In the genomic region with DNA sequence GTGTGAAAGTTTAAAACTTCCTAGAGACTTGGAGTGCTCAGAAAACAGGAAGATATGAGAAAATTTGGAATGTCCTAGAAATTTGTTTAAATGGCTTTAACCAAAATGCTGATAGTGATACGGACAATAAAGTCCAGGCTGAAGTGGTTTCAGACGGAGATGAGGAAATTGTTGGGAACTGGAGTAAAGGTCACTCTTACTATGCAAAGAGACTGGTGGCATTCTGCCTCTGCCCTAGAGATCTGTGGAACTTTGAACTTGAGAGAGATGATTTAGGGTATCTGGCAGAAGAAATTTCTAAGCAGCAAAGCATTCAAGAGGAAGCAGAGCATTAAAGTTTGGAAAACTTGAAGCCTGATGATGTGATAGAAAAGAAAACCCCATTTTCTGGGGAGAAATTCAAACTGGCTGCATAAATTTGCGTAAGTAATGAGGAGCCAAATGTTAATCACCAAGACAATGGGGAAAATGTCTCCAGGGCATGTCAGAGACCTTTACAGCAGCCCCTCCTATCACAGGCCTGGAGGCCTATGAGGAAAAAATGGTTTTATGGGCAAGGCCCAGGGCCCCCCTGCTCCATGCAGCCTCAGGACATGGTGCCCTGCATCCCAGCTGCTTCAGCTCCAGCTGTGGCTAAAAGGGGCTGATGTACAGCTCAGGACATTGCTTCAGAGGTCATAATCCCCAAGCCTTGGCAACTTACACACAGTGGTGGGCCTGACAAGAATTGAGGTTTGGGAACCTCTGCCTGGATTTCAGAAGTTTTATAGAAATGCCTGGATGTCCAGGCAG, we compare ENCODE assay signal across 8 cellular contexts.
A peak's percentile ranks its signal among the peaks of the same experiment; 100 is the strongest.
DNase-seq lines count a peak whose midpoint lies in the region; ATAC-seq, FAIRE-seq and TF ChIP-seq lines count a peak whose summit lies in the region.
"Not testable (repeated sequence)": the region's sequence is repeated elsewhere in the genome, so short reads cannot be mapped to it uniquely, and the experiment has no call there.

No MANE protein-coding gene starts in this region.

- H3K27ac Mint-ChIP-seq in stimulated activated memory B cell treated with anti-CD40 and anti-IgM and Interleukin-4, amounts not matched to agents 10 μg/mL and 1 μg/mL and 100 μg/mL, for 72 hours, result peak overlapping the region; percentile 61

- not testable (repeated sequence) for H3K4me3 ChIP-seq in ascending aorta; heart left ventricle; kidney (ENCODE audit: low read length in 2 of 2); right lobe of liver; pancreas; uterus

- not testable (repeated sequence) for H3K36me3 Mint-ChIP-seq in stimulated activated memory B cell treated with anti-CD40 and anti-IgM and Interleukin-4, amounts not matched to agents 10 μg/mL and 1 μg/mL and 100 μg/mL, for 72 hours

- not testable (repeated sequence) for H3K9ac ChIP-seq in kidney (ENCODE audit: low read length in 2 of 2)

- ATAC-seq in heart left ventricle (peak in 2 of 4 donors; percentile 11 to 68), right lobe of liver (peak; percentile 51 to 68 (median 57)), pancreas (peak; percentile 58 to 67 (median 63))
- not testable (repeated sequence) for ATAC-seq in stimulated activated memory B cell treated with anti-CD40 and anti-IgM and Interleukin-4, amounts not matched to agents 10 μg/mL and 1 μg/mL and 100 μg/mL, for 72 hours

- H3K27ac ChIP-seq in ascending aorta (peak overlapping the region; percentile 26 to 36), heart left ventricle (peak overlapping the region in 8 of 12 donors; percentile 24 to 57 (median 46)), kidney (ENCODE audit: low read depth in 2 of 2, low read length in 2 of 2) (peak overlapping the region in 1 of 2 donors; percentile 3), right lobe of liver (peak overlapping the region; percentile 18 to 75 (median 35)), uterus (peak overlapping the region; percentile 58 to 67)
- not testable (repeated sequence) for H3K27ac ChIP-seq in pancreas

- TF ChIP-seq POLR2A in heart left ventricle (IDR thresholded peaks at IDR 0.05); right lobe of liver (IDR thresholded peaks at IDR 0.05); uterus (IDR thresholded peaks at IDR 0.05): not testable (repeated sequence)

- not testable (repeated sequence) for H3K4me1 ChIP-seq in ascending aorta; kidney (ENCODE audit: control insufficient read depth in 1 of 2, insufficient read depth in 1 of 2, low read depth in 1 of 2, low read length in 2 of 2); pancreas; uterus
- peaks cover 0 to 53% (median 16%) of the 10 kb centered on the region in 12 donors for H3K4me1 ChIP-seq in heart left ventricle
- peaks cover 0 to 41% (median 15%) of the 10 kb centered on the region in 4 donors for H3K4me1 ChIP-seq in right lobe of liver

- H3K4me1 Mint-ChIP-seq in stimulated activated memory B cell treated with anti-CD40 and anti-IgM and Interleukin-4, amounts not matched to agents 10 μg/mL and 1 μg/mL and 100 μg/mL, for 72 hours, result peaks cover 42% of the 10 kb centered on the region

- peak; percentile 44 for DNase-seq in LoVo (ENCODE audit: low spot score)
- DNase-seq in ascending aorta (ENCODE audit: low spot score in 2 of 2); heart left ventricle; kidney; pancreas: not testable (repeated sequence)
- DNase-seq in right lobe of liver, result peak in 1 of 3 donors; percentile 62
- DNase-seq in uterus, result peak in 1 of 2 donors; percentile 38

- not testable (repeated sequence) for H3K4me3 Mint-ChIP-seq in stimulated activated memory B cell treated with anti-CD40 and anti-IgM and Interleukin-4, amounts not matched to agents 10 μg/mL and 1 μg/mL and 100 μg/mL, for 72 hours

- not testable (repeated sequence) for H3K27me3 ChIP-seq in ascending aorta, heart left ventricle, right lobe of liver, pancreas, uterus

- not testable (repeated sequence) for H3K36me3 ChIP-seq in ascending aorta; heart left ventricle; kidney (ENCODE audit: control insufficient read depth in 1 of 2, insufficient read depth in 2 of 2, low read length in 2 of 2); right lobe of liver; pancreas; uterus

- 48 to 54% (median 52%) methylated on average over 3 of the region's 3 CpGs for WGBS in heart left ventricle, 4 donors
- 8% methylated on average over 2 of the region's 3 CpGs for WGBS in right lobe of liver (ENCODE audit: insufficient coverage, low coverage, low lambda C conversion rate, missing lambda C conversion rate)
- 44 to 46% methylated on average over 3 of the region's 3 CpGs for WGBS in pancreas, 2 donors

- intact Hi-C loops in ascending aorta (cut with DNase I); heart left ventricle (cut with DNase I); kidney (cut with DNase I); right lobe of liver (cut with DNase I); pancreas (cut with DNase I); uterus (cut with DNase I; ENCODE audit: low total_unique reads): not testable (repeated sequence)

- peak; percentile 95 for FAIRE-seq in kidney (lab: Jason Lieb, UNC)
- FAIRE-seq in pancreas (lab: Jason Lieb, UNC), result not testable (repeated sequence)

- not testable (repeated sequence) for H3K27me3 Mint-ChIP-seq in stimulated activated memory B cell treated with anti-CD40 and anti-IgM and Interleukin-4, amounts not matched to agents 10 μg/mL and 1 μg/mL and 100 μg/mL, for 72 hours

- not testable (repeated sequence) for H3K9me3 Mint-ChIP-seq in stimulated activated memory B cell treated with anti-CD40 and anti-IgM and Interleukin-4, amounts not matched to agents 10 μg/mL and 1 μg/mL and 100 μg/mL, for 72 hours

- TF ChIP-seq CTCF in ascending aorta (IDR thresholded peaks at IDR 0.05); heart left ventricle (IDR thresholded peaks at IDR 0.05); kidney (IDR thresholded peaks at IDR 0.05; ENCODE audit: borderline replicate concordance, extremely low read depth, insufficient read depth); right lobe of liver (IDR thresholded peaks at IDR 0.05); pancreas (IDR thresholded peaks at IDR 0.05); uterus (IDR thresholded peaks at IDR 0.05): not testable (repeated sequence)

- H3K9me3 ChIP-seq in ascending aorta; heart left ventricle; kidney (ENCODE audit: control insufficient read depth in 1 of 2, low read length in 2 of 2); right lobe of liver; pancreas; uterus: not testable (repeated sequence)
